Comparison of ENCODE assay signal across 17 cellular contexts in genomic region chr1:223240122-223240521, GRCh38.
DNase-seq lines count a peak whose midpoint lies in the region; ATAC-seq, FAIRE-seq and TF ChIP-seq lines count a peak whose summit lies in the region.
"Had no signal": no experiment of that assay in that cellular context is flagged by ENCODE, and none has a peak within 500 bp of the region (broad histone marks: within the 10 kb centered on the region; RNA-seq: fewer than 3 reads in every experiment).

No MANE protein-coding gene starts in this region.

- peak overlapping the region; percentile 50; the same call in 1 of the 2 replicates for H2AFZ ChIP-seq in K562 (ENCODE audit: low read depth, low read length)

- ATAC-seq in stimulated activated naive CD8-positive, alpha-beta T cell treated with anti-CD3 and anti-CD28 coated beads, Interleukin-15, amount 100 ng/mL, for 72 hours, result no peak
- no peak for ATAC-seq in K562
- ATAC-seq in activated CD4-positive, CD25-positive, alpha-beta regulatory T cell treated with anti-CD3 and anti-CD28 coated beads, Interleukin-2, amount 50 U/mL, for 24 hours, result no peak
- ATAC-seq: HCT116 had no signal

- no peaks in the 10 kb centered on the region for H4K20me1 ChIP-seq in K562 (replicated peaks; ENCODE audit: control insufficient read depth, insufficient read depth, low read length)

- WGBS in K562 (ENCODE audit: insufficient coverage, low coverage, missing lambda C conversion rate), result 26% methylated on average over 2 of the region's 2 CpGs

- H3K9ac ChIP-seq in K562 (ENCODE audit: insufficient read depth in 1 of 2, low read depth in 2 of 2, low read length in 2 of 2), result no peak overlapping the region

- no peak for FAIRE-seq in K562 (lab: Jason Lieb, UNC)
- FAIRE-seq: HTR-8/SVneo had no signal

- peaks cover 37% of the 10 kb centered on the region for H3K4me1 Mint-ChIP-seq in stimulated activated naive CD8-positive, alpha-beta T cell treated with anti-CD3 and anti-CD28 coated beads, Interleukin-15, Interleukin-2, amounts not matched to agents 100 ng/mL and 50 ng/mL, for 24 hours (ENCODE audit: low read depth)
- peaks cover 44% of the 10 kb centered on the region for H3K4me1 Mint-ChIP-seq in stimulated activated naive CD8-positive, alpha-beta T cell treated with anti-CD3 and anti-CD28 coated beads, Interleukin-15, amount 100 ng/mL, for 72 hours
- H3K4me1 Mint-ChIP-seq: B cell had no signal

- no peak for TF ChIP-seq POLR2A in K562 (conservative IDR thresholded peaks at IDR 0.05)

- no peak overlapping the region for H3K4me3 ChIP-seq in K562

- H3K4me3 Mint-ChIP-seq in stimulated activated naive CD8-positive, alpha-beta T cell treated with anti-CD3 and anti-CD28 coated beads, Interleukin-15, Interleukin-2, amounts not matched to agents 100 ng/mL and 50 ng/mL, for 24 hours, result no peak overlapping the region
- no peak overlapping the region for H3K4me3 Mint-ChIP-seq in stimulated activated naive CD8-positive, alpha-beta T cell treated with anti-CD3 and anti-CD28 coated beads, Interleukin-15, amount 100 ng/mL, for 72 hours
- H3K4me3 Mint-ChIP-seq: B cell; CD4-positive, alpha-beta memory T cell had no signal

- H3K36me3 ChIP-seq in KOPT-K1 (ENCODE audit: insufficient read depth, low read length) (no peaks in the 10 kb centered on the region), K562 (ENCODE audit: control insufficient read depth, insufficient read depth, low read length) (no peaks in the 10 kb centered on the region)

- H3K27ac ChIP-seq in KOPT-K1 (ENCODE audit: low read depth, low read length, poor library complexity, severe bottlenecking) (peak overlapping the region; percentile 34), K562 (ENCODE audit: extremely low read depth, low read depth, low read length) (no peak overlapping the region), substantia nigra (ENCODE audit: low read depth, low read length, poor library complexity, severe bottlenecking) (no peak overlapping the region)
- H3K27ac ChIP-seq: C4-2B had no signal

- BruUV-seq in K562 (replicated peaks; lab: Mats Ljungman, UMichigan), result no TSS peak

- no peak for TF ChIP-seq CTCF in K562 (IDR thresholded peaks at IDR 0.05 in 2 of 3, conservative IDR thresholded peaks at IDR 0.05 in 1 of 3; ENCODE audit: insufficient read depth in 2 of 3, low read depth in 1 of 3, low read length in 3 of 3)

- no peaks in the 10 kb centered on the region for H3K79me2 ChIP-seq in K562 (ENCODE audit: control insufficient read depth, insufficient read depth, low read length)

- intact Hi-C loops in K562 (cut with micrococcal nuclease), result no loop called here

- CTCF ChIA-PET in K562 (lab: Yijun Ruan, JAX; ENCODE audit: low intra/inter-chr PET ratio), result no interaction called here

- no peaks in the 10 kb centered on the region for H3K9me1 ChIP-seq in K562 (ENCODE audit: control insufficient read depth, insufficient read depth, low read length)

- no peak for DNase-seq in stimulated activated naive CD8-positive, alpha-beta T cell treated with anti-CD3 and anti-CD28 coated beads, Interleukin-15, amount 100 ng/mL, for 72 hours
- DNase-seq in K562 (ENCODE audit: extremely low read depth in 1 of 4, low spot score in 3 of 4) (no peak), substantia nigra (lab: John Stamatoyannopoulos, UW) (no peak)
- DNase-seq: CD4-positive, alpha-beta memory T cell; DMS153; DMS79; GDM1; GOT3; H7; IMR-90 had no signal

- no peak for TF ChIP-seq EP300 in K562 (IDR thresholded peaks at IDR 0.05; ENCODE audit: low read length)

- H3K9me3 ChIP-seq in KOPT-K1 (ENCODE audit: insufficient read depth, low read length, poor library complexity, severe bottlenecking) (peaks cover 25% of the 10 kb centered on the region), K562 (replicated peaks; ENCODE audit: control insufficient read depth, insufficient read depth, low read depth, low read length) (peaks cover 5% of the 10 kb centered on the region; the same call in 1 of the 2 replicates)

- peaks cover 18% of the 10 kb centered on the region for H3K9me3 Mint-ChIP-seq in stimulated activated naive CD8-positive, alpha-beta T cell treated with anti-CD3 and anti-CD28 coated beads, Interleukin-15, Interleukin-2, amounts not matched to agents 100 ng/mL and 50 ng/mL, for 24 hours
- peaks cover 14 to 28% of the 10 kb centered on the region in 2 donors for H3K9me3 Mint-ChIP-seq in stimulated activated naive CD8-positive, alpha-beta T cell treated with anti-CD3 and anti-CD28 coated beads, Interleukin-15, amount 100 ng/mL, for 72 hours

- H3K27me3 Mint-ChIP-seq in stimulated activated naive CD8-positive, alpha-beta T cell treated with anti-CD3 and anti-CD28 coated beads, Interleukin-15, Interleukin-2, amounts not matched to agents 100 ng/mL and 50 ng/mL, for 24 hours, result no peaks in the 10 kb centered on the region
- no peaks in the 10 kb centered on the region for H3K27me3 Mint-ChIP-seq in stimulated activated naive CD8-positive, alpha-beta T cell treated with anti-CD3 and anti-CD28 coated beads, Interleukin-15, amount 100 ng/mL, for 72 hours

- no peak for TF ChIP-seq RAD21 in K562 (CRISPR knock-in tag; conservative IDR thresholded peaks at IDR 0.05 in 1 of 2, IDR thresholded peaks at IDR 0.05 in 1 of 2)

- no peak overlapping the region for H3K4me2 ChIP-seq in K562 (ENCODE audit: insufficient read depth, low read length)

- H3K27me3 ChIP-seq in K562 (ENCODE audit: control insufficient read depth in 2 of 2, insufficient read depth in 2 of 2, low read length in 2 of 2), result no peaks in the 10 kb centered on the region

- H3K27ac Mint-ChIP-seq in stimulated activated naive CD8-positive, alpha-beta T cell treated with anti-CD3 and anti-CD28 coated beads, Interleukin-15, Interleukin-2, amounts not matched to agents 100 ng/mL and 50 ng/mL, for 24 hours, result peak overlapping the region; percentile 22
- no peak overlapping the region for H3K27ac Mint-ChIP-seq in stimulated activated naive CD8-positive, alpha-beta T cell treated with anti-CD3 and anti-CD28 coated beads, Interleukin-15, amount 100 ng/mL, for 72 hours
- H3K27ac Mint-ChIP-seq: B cell had no signal

- in situ Hi-C loops in K562 (cut with MboI), result no loop called here

- POLR2A ChIA-PET in K562 (lab: Yijun Ruan, JAX), result interaction anchor here (0.7 kb wide), 1 partner anchor 316 kb away, joined by 3 read pairs; no protein-coding TSS in a partner anchor

- H3K36me3 Mint-ChIP-seq in stimulated activated naive CD8-positive, alpha-beta T cell treated with anti-CD3 and anti-CD28 coated beads, Interleukin-15, Interleukin-2, amounts not matched to agents 100 ng/mL and 50 ng/mL, for 24 hours (ENCODE audit: low read depth), result no peaks in the 10 kb centered on the region
- H3K36me3 Mint-ChIP-seq: CD4-positive, alpha-beta memory T cell had no signal

- peaks cover 14 to 25% of the 10 kb centered on the region in 2 experiments for H3K4me1 ChIP-seq in K562 (replicated peaks in 1 of 2; ENCODE audit: control insufficient read depth in 2 of 2, insufficient read depth in 2 of 2, low read length in 2 of 2)

TF ChIP-seq in K562, 482 proteins besides CTCF, POLR2A, EP300 and RAD21 (continues in another document):
- no peak for TF ChIP-seq TAF1 (IDR thresholded peaks at IDR 0.05; ENCODE audit: control insufficient read depth, extremely low read depth, insufficient read depth, low read length, severe bottlenecking)
- 0 out of 2 replicates have a peak, but pooled peaks have one; percentile 26 for TF ChIP-seq SMARCA4 (IDR thresholded peaks at IDR 0.05)
- no peak for TF ChIP-seq ETS2 (tag; IDR thresholded peaks at IDR 0.05; ENCODE audit: borderline replicate concordance, poor library complexity, severe bottlenecking)
- no peak for TF ChIP-seq SETDB1 (IDR thresholded peaks at IDR 0.05; ENCODE audit: low read length)
- TF ChIP-seq HMBOX1 (IDR thresholded peaks at IDR 0.05), result no peak
- no peak for TF ChIP-seq ZNF184 (CRISPR knock-in tag; IDR thresholded peaks at IDR 0.05)
- no peak for TF ChIP-seq E2F8 (IDR thresholded peaks at IDR 0.05; ENCODE audit: low read depth, partially characterized antibody)
- TF ChIP-seq HSF4 (CRISPR knock-in tag; IDR thresholded peaks at IDR 0.05; ENCODE audit: borderline replicate concordance), result no peak
- no peak for TF ChIP-seq DNMT1 (IDR thresholded peaks at IDR 0.05)
- no peak for TF ChIP-seq RNF2 (IDR thresholded peaks at IDR 0.05)
- no peak for TF ChIP-seq CCNT2 (IDR thresholded peaks at IDR 0.05; ENCODE audit: borderline replicate concordance, extremely low read depth, insufficient read length, low read depth, low read length)
- no peak for TF ChIP-seq KLF10 (CRISPR knock-in tag; IDR thresholded peaks at IDR 0.05)
- 0 out of 4 replicates have a peak, but pooled peaks of 1 of the 2 experiments have one; percentile 17 for TF ChIP-seq ARNT (IDR thresholded peaks at IDR 0.05)
- no peak for TF ChIP-seq ZNF224 (CRISPR knock-in tag; IDR thresholded peaks at IDR 0.05)
